31 cellular contexts compared by ENCODE assay signal in genomic region chr15:81197688-81198281, GRCh38. TPM values are rescaled to one million over a fixed set of nuclear protein-coding genes. Genes with fewer than 3 reads are reported as not detected.
"Had no signal": no experiment of that assay in that cellular context is flagged by ENCODE, and none has a peak within 500 bp of the region (broad histone marks: within the 10 kb centered on the region; RNA-seq: fewer than 3 reads in every experiment).

No MANE protein-coding gene starts in this region.

- H3K36me3 ChIP-seq: adrenal gland, gastrocnemius medialis, WERI-Rb-1 had no signal

- DNase-seq: activated B cell treated with CpG ODN at 0.5 μM for 24 hours; activated CD4-positive, alpha-beta T cell treated with anti-CD3 and anti-CD28 coated beads for 48 hours; activated CD4-positive, alpha-beta T cell treated with anti-CD3 and anti-CD28 coated beads, Interleukin-2, amount 50 U/mL, for 1 hour; activated CD4-positive, alpha-beta T cell treated with anti-CD3 and anti-CD28 coated beads, Interleukin-2, amount 50 U/mL, for 48 hours; activated CD8-positive, alpha-beta memory T cell treated with anti-CD3 and anti-CD28 coated beads for 24 hours; activated CD8-positive, alpha-beta T cell treated with anti-CD3 and anti-CD28 coated beads for 36 hours; activated effector memory CD4-positive, alpha-beta T cell treated with Interleukin-2 at 50 U/mL for 16 hours; activated gamma-delta T cell treated with Interleukin-2 at 50 U/mL for 16 hours; activated naive CD4-positive, alpha-beta T cell treated with Interleukin-2 at 50 U/mL for 16 hours; activated naive CD8-positive, alpha-beta T cell treated with anti-CD3 and anti-CD28 coated beads for 36 hours; activated naive CD8-positive, alpha-beta T cell treated with anti-CD3 and anti-CD28 coated beads, Interleukin-2, amount 50 U/mL, for 24 hours; activated T-cell treated with anti-CD3 and anti-CD28 coated beads, Interleukin-2, amount 50 U/mL, for 4 hours; adrenal gland; amygdala; aorta; body of pancreas; effector memory CD4-positive, alpha-beta T cell; endodermal cell; foreskin keratinocyte; gastrocnemius medialis; glutamatergic neuron; heart left ventricle; T-helper 1 cell; T-helper 17 cell; T1000; WERI-Rb-1 had no signal

- H3K4me3 ChIP-seq: adrenal gland, body of pancreas, coronary artery, gastrocnemius medialis, heart left ventricle had no signal

- ATAC-seq: activated CD4-positive, CD25-positive, alpha-beta regulatory T cell treated with anti-CD3 and anti-CD28 coated beads, Interleukin-2, amount 50 U/mL, for 24 hours; activated CD8-positive, alpha-beta T cell treated with anti-CD3 and anti-CD28 coated beads for 36 hours; activated naive CD8-positive, alpha-beta T cell treated with anti-CD3 and anti-CD28 coated beads, Interleukin-2, amount 50 U/mL, for 24 hours; activated T-cell treated with anti-CD3 and anti-CD28 coated beads, Interleukin-2, amount 50 U/mL, for 4 hours; activated T-helper 17 cell treated with anti-CD3 and anti-CD28 coated beads, Interleukin-2, amount 50 U/mL, for 72 hours; body of pancreas; esophagus mucosa; foreskin keratinocyte; gastrocnemius medialis; heart left ventricle; T-helper 17 cell had no signal

- H3K27me3 ChIP-seq: body of pancreas, dorsolateral prefrontal cortex, foreskin keratinocyte, gastrocnemius medialis had no signal

- H3K9me3 ChIP-seq: adrenal gland, body of pancreas, gastrocnemius medialis, heart left ventricle had no signal

- H3K27ac ChIP-seq: adrenal gland, body of pancreas, foreskin keratinocyte, gastrocnemius medialis, heart left ventricle, WERI-Rb-1 had no signal

- H3K4me1 ChIP-seq: adrenal gland, body of pancreas, foreskin keratinocyte, gastrocnemius medialis had no signal

RNA-seq across cellular contexts. Expression of gene IL16, which starts 1.1 kb away (rescaled TPM):
- polyA plus RNA-seq: foreskin keratinocyte had no signal
